ENCODE assay signal across 2 cellular contexts in the genomic region with DNA sequence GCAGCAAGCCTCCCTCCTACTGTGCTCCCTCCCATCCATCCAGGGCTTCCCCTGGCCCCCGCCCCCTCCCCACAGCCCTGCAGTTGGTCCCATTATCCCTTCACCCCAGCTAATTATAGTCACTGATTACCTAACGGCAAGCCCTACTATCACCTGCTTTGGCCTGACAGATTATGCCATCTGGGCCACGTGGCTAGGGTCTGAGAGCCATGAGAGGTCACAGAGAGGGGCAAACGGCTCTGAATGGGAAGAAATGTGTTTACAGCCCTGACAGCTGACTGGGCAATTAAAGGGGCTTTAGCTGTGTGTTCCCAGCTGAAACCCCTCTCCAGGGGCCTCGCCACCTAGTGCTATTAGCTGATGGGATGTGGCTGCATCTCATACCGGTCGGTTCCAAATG.
A peak's percentile ranks its signal among the peaks of the same experiment; 100 is the strongest.
TF ChIP-seq lines count a peak whose summit lies in the region.

No MANE protein-coding gene starts in this region.

TF ChIP-seq in H1, 55 proteins besides CTCF, POLR2A, EP300 and RAD21 (continued from another document):
- TF ChIP-seq, protein P1, sequence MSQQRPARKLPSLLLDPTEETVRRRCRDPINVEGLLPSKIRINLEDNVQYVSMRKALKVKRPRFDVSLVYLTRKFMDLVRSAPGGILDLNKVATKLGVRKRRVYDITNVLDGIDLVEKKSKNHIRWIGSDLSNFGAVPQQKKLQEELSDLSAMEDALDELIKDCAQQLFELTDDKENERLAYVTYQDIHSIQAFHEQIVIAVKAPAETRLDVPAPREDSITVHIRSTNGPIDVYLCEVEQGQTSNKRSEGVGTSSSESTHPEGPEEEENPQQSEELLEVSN (IDR thresholded peaks at IDR 0.05): 0 out of 2 replicates have a peak, but pooled peaks have one; percentile 12
- TF ChIP-seq JUND (IDR thresholded peaks at IDR 0.05; ENCODE audit: low read length): no peak

TF ChIP-seq in SK-N-SH, 30 proteins besides CTCF, POLR2A, EP300 and RAD21 (continued from another document):
- TF ChIP-seq GABPA (IDR thresholded peaks at IDR 0.05; ENCODE audit: low read depth): no peak
- no peak for TF ChIP-seq NFIC (IDR thresholded peaks at IDR 0.05; ENCODE audit: borderline replicate concordance)
- TF ChIP-seq SMC3 (IDR thresholded peaks at IDR 0.05; ENCODE audit: low read depth, low read length): no peak
- no peak for TF ChIP-seq RXRA (IDR thresholded peaks at IDR 0.05; ENCODE audit: borderline replicate concordance, low read depth)
- TF ChIP-seq, protein P2, sequence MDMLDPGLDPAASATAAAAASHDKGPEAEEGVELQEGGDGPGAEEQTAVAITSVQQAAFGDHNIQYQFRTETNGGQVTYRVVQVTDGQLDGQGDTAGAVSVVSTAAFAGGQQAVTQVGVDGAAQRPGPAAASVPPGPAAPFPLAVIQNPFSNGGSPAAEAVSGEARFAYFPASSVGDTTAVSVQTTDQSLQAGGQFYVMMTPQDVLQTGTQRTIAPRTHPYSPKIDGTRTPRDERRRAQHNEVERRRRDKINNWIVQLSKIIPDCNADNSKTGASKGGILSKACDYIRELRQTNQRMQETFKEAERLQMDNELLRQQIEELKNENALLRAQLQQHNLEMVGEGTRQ (IDR thresholded peaks at IDR 0.05; ENCODE audit: borderline replicate concordance, low read depth, low read length): no peak
- TF ChIP-seq FOSL2 (IDR thresholded peaks at IDR 0.05; ENCODE audit: borderline replicate concordance, low read depth): no peak
- TF ChIP-seq YY1 (IDR thresholded peaks at IDR 0.05; ENCODE audit: low read depth): no peak
- TF ChIP-seq, protein P3, sequence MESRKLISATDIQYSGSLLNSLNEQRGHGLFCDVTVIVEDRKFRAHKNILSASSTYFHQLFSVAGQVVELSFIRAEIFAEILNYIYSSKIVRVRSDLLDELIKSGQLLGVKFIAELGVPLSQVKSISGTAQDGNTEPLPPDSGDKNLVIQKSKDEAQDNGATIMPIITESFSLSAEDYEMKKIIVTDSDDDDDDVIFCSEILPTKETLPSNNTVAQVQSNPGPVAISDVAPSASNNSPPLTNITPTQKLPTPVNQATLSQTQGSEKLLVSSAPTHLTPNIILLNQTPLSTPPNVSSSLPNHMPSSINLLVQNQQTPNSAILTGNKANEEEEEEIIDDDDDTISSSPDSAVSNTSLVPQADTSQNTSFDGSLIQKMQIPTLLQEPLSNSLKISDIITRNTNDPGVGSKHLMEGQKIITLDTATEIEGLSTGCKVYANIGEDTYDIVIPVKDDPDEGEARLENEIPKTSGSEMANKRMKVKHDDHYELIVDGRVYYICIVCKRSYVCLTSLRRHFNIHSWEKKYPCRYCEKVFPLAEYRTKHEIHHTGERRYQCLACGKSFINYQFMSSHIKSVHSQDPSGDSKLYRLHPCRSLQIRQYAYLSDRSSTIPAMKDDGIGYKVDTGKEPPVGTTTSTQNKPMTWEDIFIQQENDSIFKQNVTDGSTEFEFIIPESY (IDR thresholded peaks at IDR 0.05; ENCODE audit: borderline replicate concordance, low read depth): no peak
- no peak for TF ChIP-seq TCF12 (IDR thresholded peaks at IDR 0.05)
- no peak for TF ChIP-seq SIN3A (IDR thresholded peaks at IDR 0.05; ENCODE audit: borderline replicate concordance, low read depth, low read length)
- no peak for TF ChIP-seq FOXM1 (IDR thresholded peaks at IDR 0.05; ENCODE audit: low read depth)
